Comparison of ENCODE assay signal across 1 cellular context in genomic region chr16:8852534-8852933, GRCh38.
TF ChIP-seq lines count a peak whose summit lies in the region.

No MANE protein-coding gene starts in this region.

TF ChIP-seq in GM23338, 12 proteins besides CTCF, POLR2A, EP300 and RAD21 (continued from another document):
- TF ChIP-seq, protein P1, sequence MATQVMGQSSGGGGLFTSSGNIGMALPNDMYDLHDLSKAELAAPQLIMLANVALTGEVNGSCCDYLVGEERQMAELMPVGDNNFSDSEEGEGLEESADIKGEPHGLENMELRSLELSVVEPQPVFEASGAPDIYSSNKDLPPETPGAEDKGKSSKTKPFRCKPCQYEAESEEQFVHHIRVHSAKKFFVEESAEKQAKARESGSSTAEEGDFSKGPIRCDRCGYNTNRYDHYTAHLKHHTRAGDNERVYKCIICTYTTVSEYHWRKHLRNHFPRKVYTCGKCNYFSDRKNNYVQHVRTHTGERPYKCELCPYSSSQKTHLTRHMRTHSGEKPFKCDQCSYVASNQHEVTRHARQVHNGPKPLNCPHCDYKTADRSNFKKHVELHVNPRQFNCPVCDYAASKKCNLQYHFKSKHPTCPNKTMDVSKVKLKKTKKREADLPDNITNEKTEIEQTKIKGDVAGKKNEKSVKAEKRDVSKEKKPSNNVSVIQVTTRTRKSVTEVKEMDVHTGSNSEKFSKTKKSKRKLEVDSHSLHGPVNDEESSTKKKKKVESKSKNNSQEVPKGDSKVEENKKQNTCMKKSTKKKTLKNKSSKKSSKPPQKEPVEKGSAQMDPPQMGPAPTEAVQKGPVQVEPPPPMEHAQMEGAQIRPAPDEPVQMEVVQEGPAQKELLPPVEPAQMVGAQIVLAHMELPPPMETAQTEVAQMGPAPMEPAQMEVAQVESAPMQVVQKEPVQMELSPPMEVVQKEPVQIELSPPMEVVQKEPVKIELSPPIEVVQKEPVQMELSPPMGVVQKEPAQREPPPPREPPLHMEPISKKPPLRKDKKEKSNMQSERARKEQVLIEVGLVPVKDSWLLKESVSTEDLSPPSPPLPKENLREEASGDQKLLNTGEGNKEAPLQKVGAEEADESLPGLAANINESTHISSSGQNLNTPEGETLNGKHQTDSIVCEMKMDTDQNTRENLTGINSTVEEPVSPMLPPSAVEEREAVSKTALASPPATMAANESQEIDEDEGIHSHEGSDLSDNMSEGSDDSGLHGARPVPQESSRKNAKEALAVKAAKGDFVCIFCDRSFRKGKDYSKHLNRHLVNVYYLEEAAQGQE (IDR thresholded peaks at IDR 0.05; ENCODE audit: unreplicated experiment) = no peak
- TF ChIP-seq EZH2phosphoT487 (IDR thresholded peaks at IDR 0.05; ENCODE audit: unreplicated experiment) (no peak), POLR2AphosphoS5 (IDR thresholded peaks at IDR 0.05; ENCODE audit: low read depth) (no peak; the same call in none of the 2 replicates), NANOG (IDR thresholded peaks at IDR 0.05; ENCODE audit: borderline replicate concordance) (no peak)
- TF ChIP-seq, protein P2, sequence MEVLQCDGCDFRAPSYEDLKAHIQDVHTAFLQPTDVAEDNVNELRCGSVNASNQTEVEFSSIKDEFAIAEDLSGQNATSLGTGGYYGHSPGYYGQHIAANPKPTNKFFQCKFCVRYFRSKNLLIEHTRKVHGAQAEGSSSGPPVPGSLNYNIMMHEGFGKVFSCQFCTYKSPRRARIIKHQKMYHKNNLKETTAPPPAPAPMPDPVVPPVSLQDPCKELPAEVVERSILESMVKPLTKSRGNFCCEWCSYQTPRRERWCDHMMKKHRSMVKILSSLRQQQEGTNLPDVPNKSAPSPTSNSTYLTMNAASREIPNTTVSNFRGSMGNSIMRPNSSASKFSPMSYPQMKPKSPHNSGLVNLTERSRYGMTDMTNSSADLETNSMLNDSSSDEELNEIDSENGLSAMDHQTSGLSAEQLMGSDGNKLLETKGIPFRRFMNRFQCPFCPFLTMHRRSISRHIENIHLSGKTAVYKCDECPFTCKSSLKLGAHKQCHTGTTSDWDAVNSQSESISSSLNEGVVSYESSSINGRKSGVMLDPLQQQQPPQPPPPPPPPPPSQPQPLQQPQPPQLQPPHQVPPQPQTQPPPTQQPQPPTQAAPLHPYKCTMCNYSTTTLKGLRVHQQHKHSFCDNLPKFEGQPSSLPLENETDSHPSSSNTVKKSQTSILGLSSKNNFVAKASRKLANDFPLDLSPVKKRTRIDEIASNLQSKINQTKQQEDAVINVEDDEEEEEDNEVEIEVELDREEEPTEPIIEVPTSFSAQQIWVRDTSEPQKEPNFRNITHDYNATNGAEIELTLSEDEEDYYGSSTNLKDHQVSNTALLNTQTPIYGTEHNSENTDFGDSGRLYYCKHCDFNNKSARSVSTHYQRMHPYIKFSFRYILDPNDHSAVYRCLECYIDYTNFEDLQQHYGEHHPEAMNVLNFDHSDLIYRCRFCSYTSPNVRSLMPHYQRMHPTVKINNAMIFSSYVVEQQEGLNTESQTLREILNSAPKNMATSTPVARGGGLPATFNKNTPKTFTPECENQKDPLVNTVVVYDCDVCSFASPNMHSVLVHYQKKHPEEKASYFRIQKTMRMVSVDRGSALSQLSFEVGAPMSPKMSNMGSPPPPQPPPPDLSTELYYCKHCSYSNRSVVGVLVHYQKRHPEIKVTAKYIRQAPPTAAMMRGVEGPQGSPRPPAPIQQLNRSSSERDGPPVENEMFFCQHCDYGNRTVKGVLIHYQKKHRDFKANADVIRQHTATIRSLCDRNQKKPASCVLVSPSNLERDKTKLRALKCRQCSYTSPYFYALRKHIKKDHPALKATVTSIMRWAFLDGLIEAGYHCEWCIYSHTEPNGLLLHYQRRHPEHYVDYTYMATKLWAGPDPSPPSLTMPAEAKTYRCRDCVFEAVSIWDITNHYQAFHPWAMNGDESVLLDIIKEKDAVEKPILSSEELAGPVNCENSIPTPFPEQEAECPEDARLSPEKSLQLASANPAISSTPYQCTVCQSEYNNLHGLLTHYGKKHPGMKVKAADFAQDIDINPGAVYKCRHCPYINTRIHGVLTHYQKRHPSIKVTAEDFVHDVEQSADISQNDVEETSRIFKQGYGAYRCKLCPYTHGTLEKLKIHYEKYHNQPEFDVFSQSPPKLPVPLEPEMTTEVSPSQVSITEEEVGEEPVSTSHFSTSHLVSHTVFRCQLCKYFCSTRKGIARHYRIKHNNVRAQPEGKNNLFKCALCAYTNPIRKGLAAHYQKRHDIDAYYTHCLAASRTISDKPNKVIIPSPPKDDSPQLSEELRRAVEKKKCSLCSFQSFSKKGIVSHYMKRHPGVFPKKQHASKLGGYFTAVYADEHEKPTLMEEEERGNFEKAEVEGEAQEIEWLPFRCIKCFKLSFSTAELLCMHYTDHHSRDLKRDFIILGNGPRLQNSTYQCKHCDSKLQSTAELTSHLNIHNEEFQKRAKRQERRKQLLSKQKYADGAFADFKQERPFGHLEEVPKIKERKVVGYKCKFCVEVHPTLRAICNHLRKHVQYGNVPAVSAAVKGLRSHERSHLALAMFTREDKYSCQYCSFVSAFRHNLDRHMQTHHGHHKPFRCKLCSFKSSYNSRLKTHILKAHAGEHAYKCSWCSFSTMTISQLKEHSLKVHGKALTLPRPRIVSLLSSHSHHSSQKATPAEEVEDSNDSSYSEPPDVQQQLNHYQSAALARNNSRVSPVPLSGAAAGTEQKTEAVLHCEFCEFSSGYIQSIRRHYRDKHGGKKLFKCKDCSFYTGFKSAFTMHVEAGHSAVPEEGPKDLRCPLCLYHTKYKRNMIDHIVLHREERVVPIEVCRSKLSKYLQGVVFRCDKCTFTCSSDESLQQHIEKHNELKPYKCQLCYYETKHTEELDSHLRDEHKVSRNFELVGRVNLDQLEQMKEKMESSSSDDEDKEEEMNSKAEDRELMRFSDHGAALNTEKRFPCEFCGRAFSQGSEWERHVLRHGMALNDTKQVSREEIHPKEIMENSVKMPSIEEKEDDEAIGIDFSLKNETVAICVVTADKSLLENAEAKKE (CRISPR knock-in tag; IDR thresholded peaks at IDR 0.05) = no peak
